Comparison of ENCODE assay signal across 32 cellular contexts in the genomic region with DNA sequence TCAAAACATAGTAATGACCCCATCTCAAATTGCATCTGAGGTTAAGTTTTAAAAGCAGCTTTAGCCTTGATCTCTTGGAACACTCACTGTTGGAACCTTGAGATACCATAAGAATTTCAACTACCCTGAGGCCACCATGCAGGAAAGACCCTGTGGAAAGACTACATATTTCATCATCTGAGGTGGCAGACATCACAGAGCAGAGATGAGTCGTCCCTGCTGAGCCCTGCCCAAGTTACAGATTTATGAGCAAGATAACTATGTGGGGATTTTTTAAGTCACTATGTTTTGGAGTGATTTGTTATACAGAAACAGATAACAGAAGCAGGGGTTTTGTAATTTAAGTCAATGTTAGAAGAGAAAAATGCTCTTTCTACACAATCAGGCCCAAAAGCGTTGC.
"Had no signal": no experiment of that assay in that cellular context is flagged by ENCODE, and none has a peak within 500 bp of the region (broad histone marks: within the 10 kb centered on the region; RNA-seq: fewer than 3 reads in every experiment).

No MANE protein-coding gene starts in this region.

- FAIRE-seq: endothelial cell of umbilical vein, islet of Langerhans had no signal

- H3K9me3 ChIP-seq: esophagus squamous epithelium, mucosa of descending colon, neutrophil, prostate gland, sigmoid colon, thyroid gland had no signal

- H3K27ac Mint-ChIP-seq: memory B cell; mesothelial cell of epicardium; natural killer cell treated with Interleukin-12 subunit alpha and Interleukin-12 subunit beta and Interleukin-15 and Interleukin-18, amount 100 ng/mL, for 72 hours; stimulated activated effector memory CD8-positive, alpha-beta T cell treated with anti-CD3 and anti-CD28 coated beads, Interleukin-12 subunit alpha, Interleukin-12 subunit beta, amount 100 ng/mL, for 72 hours; type B pancreatic cell had no signal

- H3K4me3 Mint-ChIP-seq: memory B cell; mesothelial cell of epicardium; natural killer cell treated with Interleukin-12 subunit alpha and Interleukin-12 subunit beta and Interleukin-15 and Interleukin-18, amount 100 ng/mL, for 72 hours; neural crest cell; stimulated activated effector memory CD8-positive, alpha-beta T cell treated with anti-CD3 and anti-CD28 coated beads, Interleukin-12 subunit alpha, Interleukin-12 subunit beta, amount 100 ng/mL, for 72 hours; type B pancreatic cell had no signal

- H3K27me3 ChIP-seq: esophagus squamous epithelium, heart right ventricle, neutrophil, right atrium auricular region, sigmoid colon, stomach, thyroid gland had no signal

- H2AFZ ChIP-seq: parathyroid adenoma had no signal

- H3K36me3 ChIP-seq: esophagus squamous epithelium, heart right ventricle, lower lobe of right lung, neutrophil, prostate gland, right atrium auricular region, sigmoid colon, stomach, thyroid gland had no signal

- H3K4me3 ChIP-seq: coronary artery, esophagus squamous epithelium, heart right ventricle, lower lobe of right lung, mucosa of descending colon, prostate gland, right atrium auricular region, sigmoid colon, stomach, thyroid gland had no signal

- DNase-seq: dermis blood vessel endothelial cell; effector memory CD4-positive, alpha-beta T cell; erythroblast; esophagus squamous epithelium; foreskin melanocyte; glutamatergic neuron; heart right ventricle; hippocampal formation; left colon; left ventricle myocardium superior; lower lobe of right lung; mucosa of descending colon; naive B cell; sigmoid colon; stimulated activated CD4-positive, alpha-beta T cell treated with anti-CD3 and anti-CD28 coated beads, Interleukin-2, amount 100 ng/mL, for 24 hours; stimulated activated CD4-positive, alpha-beta T cell treated with anti-CD3 and anti-CD28 coated beads, Interleukin-4, amount 100 ng/mL, for 24 hours; stimulated activated naive CD4-positive, alpha-beta T cell treated with Interleukin-2 at 50 U/mL for 16 hours; stomach; thyroid gland had no signal

- H3K4me1 ChIP-seq: esophagus squamous epithelium, heart right ventricle, lower lobe of right lung, parathyroid adenoma, prostate gland, right atrium auricular region, stomach, thyroid gland had no signal

- H3K27ac ChIP-seq: coronary artery, esophagus squamous epithelium, heart right ventricle, lower lobe of right lung, neutrophil, parathyroid adenoma, prostate gland, right atrium auricular region, sigmoid colon, stomach, thyroid gland had no signal

- H3K4me1 Mint-ChIP-seq: memory B cell; naive B cell; neural crest cell; stimulated activated effector memory CD8-positive, alpha-beta T cell treated with anti-CD3 and anti-CD28 coated beads, Interleukin-12 subunit alpha, Interleukin-12 subunit beta, amount 100 ng/mL, for 72 hours had no signal

- ATAC-seq: heart right ventricle; left colon; left ventricle myocardium superior; lower lobe of right lung; mucosa of descending colon; natural killer cell treated with Interleukin-12 subunit alpha and Interleukin-12 subunit beta and Interleukin-15 and Interleukin-18, amount 100 ng/mL, for 72 hours; stimulated activated effector memory CD8-positive, alpha-beta T cell treated with anti-CD3 and anti-CD28 coated beads, Interleukin-12 subunit alpha, Interleukin-12 subunit beta, amount 100 ng/mL, for 72 hours had no signal

- H3K9me3 Mint-ChIP-seq: memory B cell; natural killer cell treated with Interleukin-12 subunit alpha and Interleukin-12 subunit beta and Interleukin-15 and Interleukin-18, amount 100 ng/mL, for 72 hours; stimulated activated effector memory CD8-positive, alpha-beta T cell treated with anti-CD3 and anti-CD28 coated beads, Interleukin-12 subunit alpha, Interleukin-12 subunit beta, amount 100 ng/mL, for 72 hours; type B pancreatic cell had no signal

- H3K27me3 Mint-ChIP-seq: natural killer cell treated with Interleukin-12 subunit alpha and Interleukin-12 subunit beta and Interleukin-15 and Interleukin-18, amount 100 ng/mL, for 72 hours had no signal

- H3K36me3 Mint-ChIP-seq: memory B cell; mesothelial cell of epicardium; naive B cell; natural killer cell treated with Interleukin-12 subunit alpha and Interleukin-12 subunit beta and Interleukin-15 and Interleukin-18, amount 100 ng/mL, for 72 hours; stimulated activated effector memory CD8-positive, alpha-beta T cell treated with anti-CD3 and anti-CD28 coated beads, Interleukin-12 subunit alpha, Interleukin-12 subunit beta, amount 100 ng/mL, for 72 hours; type B pancreatic cell had no signal

- H3K9ac ChIP-seq: parathyroid adenoma had no signal

- H3K79me2 ChIP-seq: parathyroid adenoma had no signal
